8 cellular contexts compared by ENCODE assay signal in genomic region chr11:123740787-123741158, GRCh38. TPM values are rescaled to one million over a fixed set of nuclear protein-coding genes. Genes with fewer than 3 reads are reported as not detected.
DNase-seq lines count a peak whose midpoint lies in the region; ATAC-seq, FAIRE-seq and TF ChIP-seq lines count a peak whose summit lies in the region.

No MANE protein-coding gene starts in this region.

- peaks cover 53% of the 10 kb centered on the region for H3K79me2 ChIP-seq in SK-N-SH (ENCODE audit: insufficient read depth)

- H3K4me1 Mint-ChIP-seq in CD4-positive, alpha-beta T cell (ENCODE audit: low read depth): peaks cover 47% of the 10 kb centered on the region

- DNase-seq in CD4-positive, alpha-beta T cell: no peak
- DNase-seq in H54 (ENCODE audit: insufficient read length, low spot score) (no peak), SK-N-SH (no peak), fibroblast of villous mesenchyme (ENCODE audit: low read depth) (peak; percentile 5), prostate gland (ENCODE audit: low spot score) (no peak), 8988T (no peak), Ammon's horn (ENCODE audit: low spot score) (no peak), NCI-H2081 treated with DMSO at 0.1 percent for 48 hours (lab: John Stamatoyannopoulos, UW) (no peak)

- H3K4me1 ChIP-seq in SK-N-SH (ENCODE audit: control insufficient read depth in 1 of 2, insufficient read depth in 2 of 2, low read depth in 1 of 2, low read length in 1 of 2): peaks cover 6 to 14% of the 10 kb centered on the region in 2 experiments; a peak in 3 of 4 replicates
- H3K4me1 ChIP-seq in prostate gland (replicated peaks): peaks cover 7% of the 10 kb centered on the region

- H3F3A ChIP-seq in SK-N-SH (replicated peaks; ENCODE audit: insufficient read depth): no peaks in the 10 kb centered on the region

- WGBS in SK-N-SH (ENCODE audit: low lambda C conversion rate): 1% methylated on average over 6 of the region's 6 CpGs
- under 1% methylated on average over 6 of the region's 6 CpGs for WGBS in prostate gland

- peak overlapping the region; percentile 92 for H3K9ac ChIP-seq in SK-N-SH

- no peaks in the 10 kb centered on the region for H3K9me3 Mint-ChIP-seq in CD4-positive, alpha-beta T cell

- H3K27ac ChIP-seq in CD4-positive, alpha-beta T cell (ENCODE audit: low read depth, low read length): peak overlapping the region; percentile 33
- H3K27ac ChIP-seq in SK-N-SH (ENCODE audit: low read depth in 2 of 2, low read length in 1 of 2) (peak overlapping the region; percentile 67 to 86; a peak in 3 of 4 replicates), prostate gland (peak overlapping the region; percentile 72 to 77)

- H3K27me3 ChIP-seq in CD4-positive, alpha-beta T cell (ENCODE audit: control insufficient read depth, insufficient read depth, low read length): no peaks in the 10 kb centered on the region
- H3K27me3 ChIP-seq in SK-N-SH (ENCODE audit: insufficient read depth) (no peaks in the 10 kb centered on the region), prostate gland (replicated peaks; ENCODE audit: insufficient read depth) (no peaks in the 10 kb centered on the region)

- peak; percentile 6 for FAIRE-seq in H54 (lab: Jason Lieb, UNC)

- H3K36me3 Mint-ChIP-seq in CD4-positive, alpha-beta T cell (ENCODE audit: low read depth): peaks cover 40% of the 10 kb centered on the region

- H4K20me1 ChIP-seq in SK-N-SH (ENCODE audit: insufficient read depth): 0 out of 2 replicates have a peak, but pooled peaks cover 3% of the 10 kb centered on the region

- ATAC-seq in CD4-positive, alpha-beta T cell (ENCODE audit: poor library complexity): no peak

- intact Hi-C loops in CD4-positive, alpha-beta T cell (cut with DNase I, micrococcal nuclease): loop anchor here in 1 of 2 experiments (5.0 to 10.0 kb wide), 6 partner anchors 306 to 1212 kb away; partner anchors contain the start of genes CCDC15, ESAM, GRAMD1B and VWA5A
- intact Hi-C loops in prostate gland (cut with DNase I): no loop called here

- TF ChIP-seq EP300 in SK-N-SH (IDR thresholded peaks at IDR 0.05; ENCODE audit: borderline replicate concordance in 1 of 2, low read depth in 1 of 2, low read length in 1 of 2): no peak

- peaks cover 4% of the 10 kb centered on the region for H3K27me3 Mint-ChIP-seq in CD4-positive, alpha-beta T cell

- peak overlapping the region; percentile 97 for H3K4me3 Mint-ChIP-seq in CD4-positive, alpha-beta T cell

- TF ChIP-seq CTCF in CD4-positive, alpha-beta T cell (IDR thresholded peaks at IDR 0.05): no peak
- TF ChIP-seq CTCF in SK-N-SH (IDR thresholded peaks at IDR 0.05): no peak
- no peak for TF ChIP-seq CTCF in fibroblast of villous mesenchyme (IDR thresholded peaks at IDR 0.05; ENCODE audit: insufficient read depth, low read depth, low read length)
- TF ChIP-seq CTCF in prostate gland (IDR thresholded peaks at IDR 0.05): no peak

- peak overlapping the region; percentile 95 for H3K4me2 ChIP-seq in SK-N-SH

- peak overlapping the region; percentile 86 for H3K27ac Mint-ChIP-seq in CD4-positive, alpha-beta T cell

- CTCF ChIA-PET in CD4-positive, alpha-beta T cell (lab: Charles Lee): no interaction called here
- CTCF ChIA-PET in SK-N-SH (lab: Yijun Ruan, JAX): interaction anchor here (1.0 to 2.0 kb wide), 3 partner anchors 9 to 929 kb away, joined by 3 to 8 read pairs (median 3); no protein-coding TSS in a partner anchor

- POLR2A ChIA-PET in CD4-positive, alpha-beta T cell (lab: Charles Lee): no interaction called here
- POLR2A ChIA-PET in SK-N-SH (lab: Yijun Ruan, JAX): interaction anchor here (1.3 kb wide), 2 partner anchors 12 to 89 kb away, joined by 3 to 4 read pairs; no protein-coding TSS in a partner anchor

- TF ChIP-seq RAD21 in SK-N-SH (IDR thresholded peaks at IDR 0.05; ENCODE audit: low read length): no peak

- H3K9me3 ChIP-seq in CD4-positive, alpha-beta T cell (ENCODE audit: control insufficient read depth, low read length): no peaks in the 10 kb centered on the region
- H3K9me3 ChIP-seq in SK-N-SH (no peaks in the 10 kb centered on the region), prostate gland (no peaks in the 10 kb centered on the region)

- H3K4me3 ChIP-seq in SK-N-SH (ENCODE audit: low read depth in 2 of 2, low read length in 1 of 2) (peak overlapping the region; percentile 83 to 91), fibroblast of villous mesenchyme (ENCODE audit: low read depth, low read length) (peak overlapping the region; percentile 84), prostate gland (peak overlapping the region; percentile 71 to 96)

- H3K9me2 ChIP-seq in SK-N-SH: no peaks in the 10 kb centered on the region

- H2AFZ ChIP-seq in SK-N-SH (ENCODE audit: low read depth): peak overlapping the region; percentile 100

- H3K36me3 ChIP-seq in SK-N-SH (replicated peaks in 1 of 2; ENCODE audit: control insufficient read depth in 1 of 2, insufficient read depth in 2 of 2, low read length in 1 of 2) (peaks cover 23 to 36% of the 10 kb centered on the region in 2 experiments), prostate gland (no peaks in the 10 kb centered on the region)

- TF ChIP-seq POLR2A in H54 (IDR thresholded peaks at IDR 0.05; ENCODE audit: low read depth, low read length) (no peak), prostate gland (IDR thresholded peaks at IDR 0.05) (no peak)

TF ChIP-seq in SK-N-SH, 30 proteins besides CTCF, POLR2A, EP300 and RAD21 (continues in another document):
- TF ChIP-seq MEF2A (IDR thresholded peaks at IDR 0.05; ENCODE audit: borderline replicate concordance, low read depth) (no peak), FOXJ3 (CRISPR knock-in tag; IDR thresholded peaks at IDR 0.05) (no peak), JUND (IDR thresholded peaks at IDR 0.05) (no peak), RCOR1 (IDR thresholded peaks at IDR 0.05; ENCODE audit: low read length) (no peak), ZBTB33 (IDR thresholded peaks at IDR 0.05; ENCODE audit: borderline replicate concordance, low read depth) (no peak), SMC3 (IDR thresholded peaks at IDR 0.05; ENCODE audit: low read depth, low read length) (no peak), ELF1 (IDR thresholded peaks at IDR 0.05) (no peak), FOSL2 (IDR thresholded peaks at IDR 0.05; ENCODE audit: borderline replicate concordance, low read depth) (no peak), TAF1 (IDR thresholded peaks at IDR 0.05; ENCODE audit: borderline replicate concordance, low read depth, low read length) (no peak), USF1 (IDR thresholded peaks at IDR 0.05; ENCODE audit: borderline replicate concordance, low read depth) (no peak), RXRA (IDR thresholded peaks at IDR 0.05; ENCODE audit: borderline replicate concordance, low read depth) (no peak), YY1 (IDR thresholded peaks at IDR 0.05; ENCODE audit: low read depth) (no peak), RFX5 (IDR thresholded peaks at IDR 0.05; ENCODE audit: low read length) (no peak), GATA2 (CRISPR knock-in tag; IDR thresholded peaks at IDR 0.05) (no peak), FOXM1 (IDR thresholded peaks at IDR 0.05; ENCODE audit: low read depth) (no peak)
- TF ChIP-seq, protein P1, sequence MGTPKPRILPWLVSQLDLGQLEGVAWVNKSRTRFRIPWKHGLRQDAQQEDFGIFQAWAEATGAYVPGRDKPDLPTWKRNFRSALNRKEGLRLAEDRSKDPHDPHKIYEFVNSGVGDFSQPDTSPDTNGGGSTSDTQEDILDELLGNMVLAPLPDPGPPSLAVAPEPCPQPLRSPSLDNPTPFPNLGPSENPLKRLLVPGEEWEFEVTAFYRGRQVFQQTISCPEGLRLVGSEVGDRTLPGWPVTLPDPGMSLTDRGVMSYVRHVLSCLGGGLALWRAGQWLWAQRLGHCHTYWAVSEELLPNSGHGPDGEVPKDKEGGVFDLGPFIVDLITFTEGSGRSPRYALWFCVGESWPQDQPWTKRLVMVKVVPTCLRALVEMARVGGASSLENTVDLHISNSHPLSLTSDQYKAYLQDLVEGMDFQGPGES (IDR thresholded peaks at IDR 0.05; ENCODE audit: low read depth, low read length): no peak

RNA-seq across cellular contexts. Expression of gene ZNF202, which starts 0.7 kb away (rescaled TPM):
- 1 to 10 TPM; 6.8 to 8.0 TPM for total RNA-seq in CD4-positive, alpha-beta T cell
- polyA plus RNA-seq in SK-N-SH (2012; rRNA removed): 11.3 and 16.2 TPM in 2 replicates
- polyA plus RNA-seq in SK-N-SH (2012; cell fraction: cytosol; rRNA removed): 6.2 and 7.9 TPM in 2 replicates
- polyA plus RNA-seq in SK-N-SH (2012; cell fraction: nucleus; rRNA removed): 29.2 and 47.9 TPM in 2 replicates
- total RNA-seq in fibroblast of villous mesenchyme (6.0 and 6.4 TPM in 2 replicates), prostate gland (10 to 100 TPM in 1 of 2 donors, 1 to 10 TPM in 1; 5.7 to 15.2 TPM)

RNA-seq across cellular contexts. Expression of gene OR6X1, which starts 13.5 kb away (rescaled TPM):
- not detected for total RNA-seq in CD4-positive, alpha-beta T cell
- not detected in 2 replicates for polyA plus RNA-seq in SK-N-SH (2012; rRNA removed)
- polyA plus RNA-seq in SK-N-SH (2012; cell fraction: cytosol; rRNA removed): not detected in 2 replicates
- polyA plus RNA-seq in SK-N-SH (2012; cell fraction: nucleus; rRNA removed): not detected in 2 replicates
- total RNA-seq in fibroblast of villous mesenchyme (not detected in 2 replicates), prostate gland (not detected)
